In genomic region chr17:78953356-78954350, GRCh38 we compare ENCODE assay signal across 2 cellular contexts.
TF ChIP-seq lines count a peak whose summit lies in the region.

No MANE protein-coding gene starts in this region.

TF ChIP-seq in A549, 52 proteins besides CTCF, POLR2A, EP300 and RAD21 (continued from another document):
- TF ChIP-seq TP53 (CRISPR knock-in tag; IDR thresholded peaks at IDR 0.05) = no peak

TF ChIP-seq in HEK293T, 16 proteins besides CTCF, POLR2A, EP300 and RAD21 (continued from another document):
- TF ChIP-seq BHLHE40 (IDR thresholded peaks at IDR 0.05; ENCODE audit: borderline replicate concordance) (no peak), FOXK2 (IDR thresholded peaks at IDR 0.05) (no peak)
